ENCODE assay signal across 12 cellular contexts in the genomic region with DNA sequence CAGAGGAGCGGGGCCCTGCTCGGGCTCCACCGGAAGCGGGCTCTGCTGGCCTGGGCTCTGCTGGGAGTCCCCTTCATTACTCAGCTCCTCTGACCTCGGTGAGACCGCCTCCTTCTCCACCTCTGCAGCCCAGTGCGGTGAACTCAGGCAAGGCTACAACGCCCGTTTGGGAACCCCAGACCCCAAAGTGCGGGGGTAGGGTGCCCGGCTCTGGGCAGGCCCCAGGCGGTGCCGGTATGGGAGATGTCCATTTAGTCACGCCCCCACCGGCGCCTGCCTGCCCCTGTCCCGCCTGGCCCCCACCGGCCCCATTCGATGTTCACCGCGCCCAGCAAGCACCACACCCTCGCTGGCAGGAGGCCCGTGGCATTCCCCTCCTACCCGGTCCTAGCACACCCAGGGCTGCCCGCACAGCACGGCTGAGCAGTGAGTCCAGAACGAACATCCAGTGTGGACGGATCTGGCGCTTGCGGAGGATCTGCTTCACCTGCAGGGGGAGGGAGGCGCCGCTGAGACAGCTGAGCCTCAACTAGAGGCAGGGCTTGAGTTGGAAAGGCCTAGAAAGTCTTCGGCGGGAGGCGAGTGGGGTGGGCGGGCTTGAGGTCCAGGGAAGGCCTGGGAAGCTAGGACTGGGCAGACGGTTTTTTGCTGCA. TPM values are rescaled to one million over a fixed set of nuclear protein-coding genes. Genes with fewer than 3 reads are reported as not detected.
DNase-seq lines count a peak whose midpoint lies in the region; ATAC-seq, FAIRE-seq and TF ChIP-seq lines count a peak whose summit lies in the region.
"Had no signal": no experiment of that assay in that cellular context is flagged by ENCODE, and none has a peak within 500 bp of the region (broad histone marks: within the 10 kb centered on the region; RNA-seq: fewer than 3 reads in every experiment).

No MANE protein-coding gene starts in this region.

- no peaks in the 10 kb centered on the region for H3K9me3 Mint-ChIP-seq in activated CD4-positive, alpha-beta T cell treated with anti-CD3 and anti-CD28 coated beads for 36 hours (ENCODE audit: low read depth)
- no peaks in the 10 kb centered on the region for H3K9me3 Mint-ChIP-seq in activated T-cell treated with anti-CD3 and anti-CD28 coated beads, Interleukin-2, amount 50 U/mL, for 24 hours

- whole genome bisulfite sequencing in suprapubic skin, result 89% methylated on average over 9 of the region's 37 CpGs

- no peak for TF ChIP-seq POLR2A in suprapubic skin (IDR thresholded peaks at IDR 0.05)

- H3K36me3 Mint-ChIP-seq in activated CD4-positive, alpha-beta T cell treated with anti-CD3 and anti-CD28 coated beads for 36 hours (ENCODE audit: low read depth), result peaks cover 2% of the 10 kb centered on the region
- peaks cover 2% of the 10 kb centered on the region for H3K36me3 Mint-ChIP-seq in activated T-cell treated with anti-CD3 and anti-CD28 coated beads, Interleukin-2, amount 50 U/mL, for 24 hours (ENCODE audit: low read depth)

- H3K4me1 ChIP-seq in kidney (ENCODE audit: control insufficient read depth in 1 of 2, insufficient read depth in 1 of 2, low read depth in 1 of 2, low read length in 2 of 2) (peaks cover 0 to 6% of the 10 kb centered on the region in 2 donors), suprapubic skin (peaks cover 32% of the 10 kb centered on the region)
- H3K4me1 ChIP-seq: A549, thyroid gland had no signal

- no peak for TF ChIP-seq EP300 in suprapubic skin (IDR thresholded peaks at IDR 0.05)

- no peaks in the 10 kb centered on the region for H3K27me3 Mint-ChIP-seq in activated CD4-positive, alpha-beta T cell treated with anti-CD3 and anti-CD28 coated beads for 36 hours
- no peaks in the 10 kb centered on the region for H3K27me3 Mint-ChIP-seq in activated T-cell treated with anti-CD3 and anti-CD28 coated beads, Interleukin-2, amount 50 U/mL, for 24 hours

- ATAC-seq in activated CD4-positive, alpha-beta T cell treated with anti-CD3 and anti-CD28 coated beads for 36 hours, result peak; percentile 34
- ATAC-seq in GM21786 (IDR thresholded peaks at IDR 0.05; ENCODE audit: unreplicated experiment), result no peak
- ATAC-seq in HG03039 (IDR thresholded peaks at IDR 0.05; ENCODE audit: unreplicated experiment), result no peak

- H3K27me3 ChIP-seq in suprapubic skin, result no peaks in the 10 kb centered on the region
- H3K27me3 ChIP-seq: MG63, thyroid gland had no signal

- H3K4me3 ChIP-seq in kidney (ENCODE audit: low read length in 2 of 2), result no peak overlapping the region
- H3K4me3 ChIP-seq in suprapubic skin, result peak overlapping the region; percentile 25
- H3K4me3 ChIP-seq: A549, MG63, SK-N-MC, thyroid gland had no signal

- peak; percentile 39 for DNase-seq in activated CD4-positive, alpha-beta T cell treated with anti-CD3 and anti-CD28 coated beads for 36 hours
- no peak for DNase-seq in activated CD4-positive, alpha-beta T cell treated with anti-CD3 and anti-CD28 coated beads for 1 hour
- no peak for DNase-seq in activated T-cell treated with anti-CD3 and anti-CD28 coated beads, Interleukin-2, amount 50 U/mL, for 24 hours
- DNase-seq in kidney (peak; percentile 76), suprapubic skin (ENCODE audit: low spot score in 2 of 2) (no peak), GM10248 (ENCODE audit: extremely low spot score) (no peak)

- CTCF ChIA-PET in activated CD4-positive, alpha-beta T cell treated with anti-CD3 and anti-CD28 coated beads for 36 hours (lab: Charles Lee), result interaction anchor here (0.6 to 3.8 kb wide), 29 partner anchors 8 to 1123 kb away, joined by 3 to 28 read pairs (median 4); partner anchors contain the start of genes CD164L2, MAP3K6 and SYTL1
- CTCF ChIA-PET in GM10248 (lab: Yijun Ruan, JAX), result interaction anchor here (0.7 to 9.1 kb wide), 33 partner anchors 8 to 304 kb away, joined by 3 to 112 read pairs (median 4); partner anchors contain the start of genes CD164L2, FCN3, GPR3 and MAP3K6

- H3K9me3 ChIP-seq in kidney (ENCODE audit: control insufficient read depth in 1 of 2, low read length in 2 of 2), result no peaks in the 10 kb centered on the region
- H3K9me3 ChIP-seq in suprapubic skin, result no peaks in the 10 kb centered on the region
- H3K9me3 ChIP-seq: A549, MG63, thyroid gland had no signal

- POLR2A ChIA-PET in activated CD4-positive, alpha-beta T cell treated with anti-CD3 and anti-CD28 coated beads for 36 hours (lab: Charles Lee), result interaction anchor here (1.0 to 1.1 kb wide), 2 partner anchors 10 to 202 kb away, joined by 3 read pairs; partner anchors contain the start of gene SLC9A1
- POLR2A ChIA-PET in GM10248 (lab: Yijun Ruan, JAX), result no interaction called here

- no peak for TF ChIP-seq CTCF in kidney (IDR thresholded peaks at IDR 0.05; ENCODE audit: borderline replicate concordance, extremely low read depth, insufficient read depth)
- no peak for TF ChIP-seq CTCF in suprapubic skin (IDR thresholded peaks at IDR 0.05)
- no peak for TF ChIP-seq CTCF in GM10248 (IDR thresholded peaks at IDR 0.05; ENCODE audit: control extremely low read depth, extremely low read depth, low read depth, missing control alignments)

- intact Hi-C loops in activated CD4-positive, alpha-beta T cell treated with anti-CD3 and anti-CD28 coated beads for 36 hours (cut with DNase I, micrococcal nuclease), result loop anchor here (1.0 kb wide), 5 partner anchors 9 to 56 kb away; partner anchors contain the start of gene GPR3 (in 1 of the 2)
- intact Hi-C loops in kidney (cut with DNase I), result no loop called here

- FAIRE-seq in kidney (lab: Jason Lieb, UNC), result no peak
- FAIRE-seq: A549 had no signal

- peaks cover 40% of the 10 kb centered on the region for H3K4me1 Mint-ChIP-seq in activated CD4-positive, alpha-beta T cell treated with anti-CD3 and anti-CD28 coated beads for 36 hours
- peaks cover 40% of the 10 kb centered on the region for H3K4me1 Mint-ChIP-seq in activated T-cell treated with anti-CD3 and anti-CD28 coated beads, Interleukin-2, amount 50 U/mL, for 24 hours (ENCODE audit: low read depth)

- H3K4me3 Mint-ChIP-seq in activated CD4-positive, alpha-beta T cell treated with anti-CD3 and anti-CD28 coated beads for 36 hours, result peak overlapping the region; percentile 64
- peak overlapping the region; percentile 70 for H3K4me3 Mint-ChIP-seq in activated T-cell treated with anti-CD3 and anti-CD28 coated beads, Interleukin-2, amount 50 U/mL, for 24 hours

- no peak overlapping the region for H3K27ac ChIP-seq in kidney (ENCODE audit: low read depth in 2 of 2, low read length in 2 of 2)
- H3K27ac ChIP-seq in suprapubic skin, result peak overlapping the region; percentile 50
- H3K27ac ChIP-seq: A549, SK-N-MC, thyroid gland had no signal

- H3K9ac ChIP-seq in kidney (ENCODE audit: low read length in 2 of 2), result peak overlapping the region in 1 of 2 donors; percentile 46

- H3K27ac Mint-ChIP-seq in activated CD4-positive, alpha-beta T cell treated with anti-CD3 and anti-CD28 coated beads for 36 hours, result peak overlapping the region; percentile 73
- peak overlapping the region; percentile 66 for H3K27ac Mint-ChIP-seq in activated T-cell treated with anti-CD3 and anti-CD28 coated beads, Interleukin-2, amount 50 U/mL, for 24 hours

- H3K36me3 ChIP-seq in kidney (ENCODE audit: control insufficient read depth in 1 of 2, insufficient read depth in 2 of 2, low read length in 2 of 2) (peaks cover under 1 to 9% of the 10 kb centered on the region in 2 donors), suprapubic skin (peaks cover 85% of the 10 kb centered on the region)

RNA-seq across cellular contexts. Expression of gene MAP3K6, which starts 10.0 kb away (rescaled TPM):
- total RNA-seq in activated CD4-positive, alpha-beta T cell treated with anti-CD3 and anti-CD28 coated beads for 36 hours, result 1 to 10 TPM; 6.5 to 8.8 TPM
- total RNA-seq in kidney (86.7 TPM), suprapubic skin (100 to 1,000 TPM in 3 of 4 donors, 10 to 100 TPM in 1; 85.4 to 147 (median 137) TPM)
- polyA plus RNA-seq in kidney (ENCODE audit: insufficient read depth, low read depth, low replicate concordance), result 59.7 TPM

RNA-seq across cellular contexts. Expression of gene SYTL1, which starts 14.9 kb away (rescaled TPM):
- 10 to 100 TPM; 21.4 to 26.1 TPM for total RNA-seq in activated CD4-positive, alpha-beta T cell treated with anti-CD3 and anti-CD28 coated beads for 36 hours
- total RNA-seq in kidney, result 19.3 TPM
- 5.9 TPM for polyA plus RNA-seq in kidney (ENCODE audit: insufficient read depth, low read depth, low replicate concordance)
- 100 to 1,000 TPM; 142 to 176 (median 168) TPM for total RNA-seq in suprapubic skin

RNA-seq across cellular contexts. Expression of gene FCN3, which starts 17.9 kb away (rescaled TPM):
- not detected for total RNA-seq in activated CD4-positive, alpha-beta T cell treated with anti-CD3 and anti-CD28 coated beads for 36 hours
- total RNA-seq in kidney, result 7.9 TPM
- polyA plus RNA-seq in kidney (ENCODE audit: insufficient read depth, low read depth, low replicate concordance), result 240 TPM
- 1 to 10 TPM; 2.3 to 7.1 (median 3.7) TPM for total RNA-seq in suprapubic skin
- polyA plus RNA-seq: A549 had no signal

RNA-seq across cellular contexts. Expression of gene CD164L2, which starts 26.4 kb away (rescaled TPM):
- total RNA-seq in activated CD4-positive, alpha-beta T cell treated with anti-CD3 and anti-CD28 coated beads for 36 hours, result not detected
- 0.63 TPM for total RNA-seq in kidney
- 1.1 TPM for polyA plus RNA-seq in kidney (ENCODE audit: insufficient read depth, low read depth, low replicate concordance)
- total RNA-seq in suprapubic skin, result 10 to 100 TPM in 2 of 4 donors, 1 to 10 TPM in 2; 5.9 to 14.3 (median 10.3) TPM
- polyA plus RNA-seq: A549 had no signal

RNA-seq across cellular contexts. Expression of gene TMEM222, which starts 34.8 kb away (rescaled TPM):
- 10 to 100 TPM; 27.5 to 31.2 TPM for total RNA-seq in activated CD4-positive, alpha-beta T cell treated with anti-CD3 and anti-CD28 coated beads for 36 hours
- total RNA-seq in kidney (42.9 TPM), suprapubic skin (10 to 100 TPM; 19.7 to 31.8 (median 21.2) TPM)
- 58.2 TPM for polyA plus RNA-seq in kidney (ENCODE audit: insufficient read depth, low read depth, low replicate concordance)

Comparison
In these comparisons a context has a peak if more than half of its experiments do, and no peak if none do; other contexts are left out.
1. DNase-seq: peak in activated CD4-positive, alpha-beta T cell treated with anti-CD3 and anti-CD28 coated beads for 36 hours (single experiment) and kidney (single experiment); none in activated CD4-positive, alpha-beta T cell treated with anti-CD3 and anti-CD28 coated beads for 1 hour (single experiment), activated T-cell treated with anti-CD3 and anti-CD28 coated beads, Interleukin-2, amount 50 U/mL, for 24 hours (single experiment), suprapubic skin (0 of 2) and GM10248 (single experiment).